In the genomic region with DNA sequence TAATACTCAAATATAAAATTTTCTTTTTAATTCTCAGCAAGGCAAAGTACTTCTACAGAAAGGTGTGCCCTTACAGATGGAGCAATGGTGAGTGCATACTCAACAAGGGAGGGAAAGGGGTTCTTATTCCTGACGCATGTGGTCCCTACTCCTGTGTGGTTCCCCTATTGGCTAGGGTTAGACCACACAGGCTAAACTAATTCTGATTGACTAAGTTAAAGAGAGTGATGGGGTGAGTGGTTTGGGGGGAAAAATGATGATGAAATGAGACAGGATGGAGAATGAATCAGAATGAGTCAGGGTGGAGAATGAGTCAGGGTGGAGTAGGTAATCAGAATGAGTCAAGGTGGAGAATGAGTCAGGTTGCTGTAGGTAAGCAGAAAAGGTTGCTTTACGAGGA, we compare ENCODE assay signal across 1 cellular context.
TF ChIP-seq lines count a peak whose summit lies in the region.

No MANE protein-coding gene starts in this region.

TF ChIP-seq in K562, 482 proteins besides CTCF, POLR2A, EP300 and RAD21 (continued from another document and continues in another):
- TF ChIP-seq, protein P1, sequence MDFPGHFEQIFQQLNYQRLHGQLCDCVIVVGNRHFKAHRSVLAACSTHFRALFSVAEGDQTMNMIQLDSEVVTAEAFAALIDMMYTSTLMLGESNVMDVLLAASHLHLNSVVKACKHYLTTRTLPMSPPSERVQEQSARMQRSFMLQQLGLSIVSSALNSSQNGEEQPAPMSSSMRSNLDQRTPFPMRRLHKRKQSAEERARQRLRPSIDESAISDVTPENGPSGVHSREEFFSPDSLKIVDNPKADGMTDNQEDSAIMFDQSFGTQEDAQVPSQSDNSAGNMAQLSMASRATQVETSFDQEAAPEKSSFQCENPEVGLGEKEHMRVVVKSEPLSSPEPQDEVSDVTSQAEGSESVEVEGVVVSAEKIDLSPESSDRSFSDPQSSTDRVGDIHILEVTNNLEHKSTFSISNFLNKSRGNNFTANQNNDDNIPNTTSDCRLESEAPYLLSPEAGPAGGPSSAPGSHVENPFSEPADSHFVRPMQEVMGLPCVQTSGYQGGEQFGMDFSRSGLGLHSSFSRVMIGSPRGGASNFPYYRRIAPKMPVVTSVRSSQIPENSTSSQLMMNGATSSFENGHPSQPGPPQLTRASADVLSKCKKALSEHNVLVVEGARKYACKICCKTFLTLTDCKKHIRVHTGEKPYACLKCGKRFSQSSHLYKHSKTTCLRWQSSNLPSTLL (IDR thresholded peaks at IDR 0.05), result no peak
- TF ChIP-seq TAF1 (IDR thresholded peaks at IDR 0.05; ENCODE audit: control insufficient read depth, extremely low read depth, insufficient read depth, low read length, severe bottlenecking), result no peak
- TF ChIP-seq SRSF3 (IDR thresholded peaks at IDR 0.05; ENCODE audit: insufficient read depth, low read length), result no peak
- TF ChIP-seq RBM34 (IDR thresholded peaks at IDR 0.05; ENCODE audit: borderline replicate concordance, insufficient read depth, low read length), result no peak
- TF ChIP-seq BACH1 (tag; IDR thresholded peaks at IDR 0.05), result no peak
- no peak for TF ChIP-seq ZFP30 (CRISPR knock-in tag; IDR thresholded peaks at IDR 0.05; ENCODE audit: borderline replicate concordance)
- no peak for TF ChIP-seq ZNF551 (CRISPR knock-in tag; IDR thresholded peaks at IDR 0.05)
- TF ChIP-seq HMG20A (CRISPR knock-in tag; conservative IDR thresholded peaks at IDR 0.05), result no peak
- TF ChIP-seq YBX1 (IDR thresholded peaks at IDR 0.05), result no peak
- TF ChIP-seq ZNF644 (tag; IDR thresholded peaks at IDR 0.05; ENCODE audit: low read depth), result no peak
- no peak for TF ChIP-seq LCOR (CRISPR knock-in tag; IDR thresholded peaks at IDR 0.05)
- no peak for TF ChIP-seq DMBX1 (CRISPR knock-in tag; IDR thresholded peaks at IDR 0.05; ENCODE audit: borderline replicate concordance)
- no peak for TF ChIP-seq STAT5B (CRISPR knock-in tag; IDR thresholded peaks at IDR 0.05)
- no peak for TF ChIP-seq BDP1 (IDR thresholded peaks at IDR 0.05; ENCODE audit: insufficient read depth, insufficient read length)
- TF ChIP-seq XRCC5 (IDR thresholded peaks at IDR 0.05; ENCODE audit: low read depth, low read length), result no peak
- TF ChIP-seq NUFIP1 (IDR thresholded peaks at IDR 0.05; ENCODE audit: partially characterized antibody), result no peak
- no peak for TF ChIP-seq ZNF696 (CRISPR knock-in tag; conservative IDR thresholded peaks at IDR 0.05)
- no peak for TF ChIP-seq PHF8 (IDR thresholded peaks at IDR 0.05; ENCODE audit: borderline replicate concordance, low read length)
- TF ChIP-seq ZNF354B (CRISPR knock-in tag; IDR thresholded peaks at IDR 0.05), result no peak
- TF ChIP-seq, protein P2, sequence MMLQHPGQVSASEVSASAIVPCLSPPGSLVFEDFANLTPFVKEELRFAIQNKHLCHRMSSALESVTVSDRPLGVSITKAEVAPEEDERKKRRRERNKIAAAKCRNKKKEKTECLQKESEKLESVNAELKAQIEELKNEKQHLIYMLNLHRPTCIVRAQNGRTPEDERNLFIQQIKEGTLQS (IDR thresholded peaks at IDR 0.05), result peak; percentile 98
- TF ChIP-seq, protein P2 (CRISPR knock-in tag; conservative IDR thresholded peaks at IDR 0.05), result no peak
- no peak for TF ChIP-seq ZNF175 (CRISPR knock-in tag; IDR thresholded peaks at IDR 0.05; ENCODE audit: low read depth)
- TF ChIP-seq, protein P3, sequence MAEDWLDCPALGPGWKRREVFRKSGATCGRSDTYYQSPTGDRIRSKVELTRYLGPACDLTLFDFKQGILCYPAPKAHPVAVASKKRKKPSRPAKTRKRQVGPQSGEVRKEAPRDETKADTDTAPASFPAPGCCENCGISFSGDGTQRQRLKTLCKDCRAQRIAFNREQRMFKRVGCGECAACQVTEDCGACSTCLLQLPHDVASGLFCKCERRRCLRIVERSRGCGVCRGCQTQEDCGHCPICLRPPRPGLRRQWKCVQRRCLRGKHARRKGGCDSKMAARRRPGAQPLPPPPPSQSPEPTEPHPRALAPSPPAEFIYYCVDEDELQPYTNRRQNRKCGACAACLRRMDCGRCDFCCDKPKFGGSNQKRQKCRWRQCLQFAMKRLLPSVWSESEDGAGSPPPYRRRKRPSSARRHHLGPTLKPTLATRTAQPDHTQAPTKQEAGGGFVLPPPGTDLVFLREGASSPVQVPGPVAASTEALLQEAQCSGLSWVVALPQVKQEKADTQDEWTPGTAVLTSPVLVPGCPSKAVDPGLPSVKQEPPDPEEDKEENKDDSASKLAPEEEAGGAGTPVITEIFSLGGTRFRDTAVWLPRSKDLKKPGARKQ (CRISPR knock-in tag; IDR thresholded peaks at IDR 0.05), result no peak
- TF ChIP-seq, protein P4, sequence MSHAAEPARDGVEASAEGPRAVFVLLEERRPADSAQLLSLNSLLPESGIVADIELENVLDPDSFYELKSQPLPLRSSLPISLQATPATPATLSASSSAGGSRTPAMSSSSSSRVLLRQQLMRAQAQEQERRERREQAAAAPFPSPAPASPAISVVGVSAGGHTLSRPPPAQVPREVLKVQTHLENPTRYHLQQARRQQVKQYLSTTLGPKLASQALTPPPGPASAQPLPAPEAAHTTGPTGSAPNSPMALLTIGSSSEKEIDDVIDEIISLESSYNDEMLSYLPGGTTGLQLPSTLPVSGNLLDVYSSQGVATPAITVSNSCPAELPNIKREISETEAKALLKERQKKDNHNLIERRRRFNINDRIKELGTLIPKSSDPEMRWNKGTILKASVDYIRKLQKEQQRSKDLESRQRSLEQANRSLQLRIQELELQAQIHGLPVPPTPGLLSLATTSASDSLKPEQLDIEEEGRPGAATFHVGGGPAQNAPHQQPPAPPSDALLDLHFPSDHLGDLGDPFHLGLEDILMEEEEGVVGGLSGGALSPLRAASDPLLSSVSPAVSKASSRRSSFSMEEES (CRISPR knock-in tag; IDR thresholded peaks at IDR 0.05), result no peak
- TF ChIP-seq ZFPM2 (CRISPR knock-in tag; IDR thresholded peaks at IDR 0.05), result no peak
- no peak for TF ChIP-seq PRMT5 (CRISPR knock-in tag; IDR thresholded peaks at IDR 0.05)
- TF ChIP-seq, protein P5, sequence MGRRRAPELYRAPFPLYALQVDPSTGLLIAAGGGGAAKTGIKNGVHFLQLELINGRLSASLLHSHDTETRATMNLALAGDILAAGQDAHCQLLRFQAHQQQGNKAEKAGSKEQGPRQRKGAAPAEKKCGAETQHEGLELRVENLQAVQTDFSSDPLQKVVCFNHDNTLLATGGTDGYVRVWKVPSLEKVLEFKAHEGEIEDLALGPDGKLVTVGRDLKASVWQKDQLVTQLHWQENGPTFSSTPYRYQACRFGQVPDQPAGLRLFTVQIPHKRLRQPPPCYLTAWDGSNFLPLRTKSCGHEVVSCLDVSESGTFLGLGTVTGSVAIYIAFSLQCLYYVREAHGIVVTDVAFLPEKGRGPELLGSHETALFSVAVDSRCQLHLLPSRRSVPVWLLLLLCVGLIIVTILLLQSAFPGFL (CRISPR knock-in tag; IDR thresholded peaks at IDR 0.05), result no peak
- no peak for TF ChIP-seq ZNF780A (CRISPR knock-in tag; IDR thresholded peaks at IDR 0.05)
- TF ChIP-seq HDAC1 (IDR thresholded peaks at IDR 0.05), result no peak
- TF ChIP-seq ZNF384 (IDR thresholded peaks at IDR 0.05; ENCODE audit: low read depth, low read length), result no peak
- peak; percentile 39; the same call in 1 of the 2 replicates for TF ChIP-seq XRCC3 (IDR thresholded peaks at IDR 0.05)
- TF ChIP-seq, protein P6, sequence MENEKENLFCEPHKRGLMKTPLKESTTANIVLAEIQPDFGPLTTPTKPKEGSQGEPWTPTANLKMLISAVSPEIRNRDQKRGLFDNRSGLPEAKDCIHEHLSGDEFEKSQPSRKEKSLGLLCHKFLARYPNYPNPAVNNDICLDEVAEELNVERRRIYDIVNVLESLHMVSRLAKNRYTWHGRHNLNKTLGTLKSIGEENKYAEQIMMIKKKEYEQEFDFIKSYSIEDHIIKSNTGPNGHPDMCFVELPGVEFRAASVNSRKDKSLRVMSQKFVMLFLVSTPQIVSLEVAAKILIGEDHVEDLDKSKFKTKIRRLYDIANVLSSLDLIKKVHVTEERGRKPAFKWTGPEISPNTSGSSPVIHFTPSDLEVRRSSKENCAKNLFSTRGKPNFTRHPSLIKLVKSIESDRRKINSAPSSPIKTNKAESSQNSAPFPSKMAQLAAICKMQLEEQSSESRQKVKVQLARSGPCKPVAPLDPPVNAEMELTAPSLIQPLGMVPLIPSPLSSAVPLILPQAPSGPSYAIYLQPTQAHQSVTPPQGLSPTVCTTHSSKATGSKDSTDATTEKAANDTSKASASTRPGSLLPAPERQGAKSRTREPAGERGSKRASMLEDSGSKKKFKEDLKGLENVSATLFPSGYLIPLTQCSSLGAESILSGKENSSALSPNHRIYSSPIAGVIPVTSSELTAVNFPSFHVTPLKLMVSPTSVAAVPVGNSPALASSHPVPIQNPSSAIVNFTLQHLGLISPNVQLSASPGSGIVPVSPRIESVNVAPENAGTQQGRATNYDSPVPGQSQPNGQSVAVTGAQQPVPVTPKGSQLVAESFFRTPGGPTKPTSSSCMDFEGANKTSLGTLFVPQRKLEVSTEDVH (IDR thresholded peaks at IDR 0.05; ENCODE audit: low read depth, partially characterized antibody), result no peak
- TF ChIP-seq, protein P7, sequence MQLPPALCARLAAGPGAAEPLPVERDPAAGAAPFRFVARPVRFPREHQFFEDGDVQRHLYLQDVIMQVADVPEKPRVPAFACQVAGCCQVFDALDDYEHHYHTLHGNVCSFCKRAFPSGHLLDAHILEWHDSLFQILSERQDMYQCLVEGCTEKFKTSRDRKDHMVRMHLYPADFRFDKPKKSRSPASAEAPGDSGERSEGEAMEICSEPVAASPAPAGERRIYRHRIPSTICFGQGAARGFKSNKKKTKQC (CRISPR knock-in tag; IDR thresholded peaks at IDR 0.05), result no peak
- TF ChIP-seq, protein P8, sequence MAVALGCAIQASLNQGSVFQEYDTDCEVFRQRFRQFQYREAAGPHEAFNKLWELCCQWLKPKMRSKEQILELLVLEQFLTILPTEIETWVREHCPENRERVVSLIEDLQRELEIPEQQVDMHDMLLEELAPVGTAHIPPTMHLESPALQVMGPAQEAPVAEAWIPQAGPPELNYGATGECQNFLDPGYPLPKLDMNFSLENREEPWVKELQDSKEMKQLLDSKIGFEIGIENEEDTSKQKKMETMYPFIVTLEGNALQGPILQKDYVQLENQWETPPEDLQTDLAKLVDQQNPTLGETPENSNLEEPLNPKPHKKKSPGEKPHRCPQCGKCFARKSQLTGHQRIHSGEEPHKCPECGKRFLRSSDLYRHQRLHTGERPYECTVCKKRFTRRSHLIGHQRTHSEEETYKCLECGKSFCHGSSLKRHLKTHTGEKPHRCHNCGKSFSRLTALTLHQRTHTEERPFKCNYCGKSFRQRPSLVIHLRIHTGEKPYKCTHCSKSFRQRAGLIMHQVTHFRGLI (CRISPR knock-in tag; IDR thresholded peaks at IDR 0.05), result no peak
- TF ChIP-seq SMAD4 (CRISPR knock-in tag; conservative IDR thresholded peaks at IDR 0.05), result no peak
- no peak for TF ChIP-seq HNRNPK (IDR thresholded peaks at IDR 0.05; ENCODE audit: low read depth, low read length, poor library complexity, severe bottlenecking)
- TF ChIP-seq ZFX (CRISPR knock-in tag; IDR thresholded peaks at IDR 0.05), result no peak
- TF ChIP-seq NFIX (CRISPR knock-in tag; IDR thresholded peaks at IDR 0.05; ENCODE audit: low read depth), result no peak
- no peak for TF ChIP-seq ZBTB17 (CRISPR knock-in tag; IDR thresholded peaks at IDR 0.05)
- TF ChIP-seq, protein P9, sequence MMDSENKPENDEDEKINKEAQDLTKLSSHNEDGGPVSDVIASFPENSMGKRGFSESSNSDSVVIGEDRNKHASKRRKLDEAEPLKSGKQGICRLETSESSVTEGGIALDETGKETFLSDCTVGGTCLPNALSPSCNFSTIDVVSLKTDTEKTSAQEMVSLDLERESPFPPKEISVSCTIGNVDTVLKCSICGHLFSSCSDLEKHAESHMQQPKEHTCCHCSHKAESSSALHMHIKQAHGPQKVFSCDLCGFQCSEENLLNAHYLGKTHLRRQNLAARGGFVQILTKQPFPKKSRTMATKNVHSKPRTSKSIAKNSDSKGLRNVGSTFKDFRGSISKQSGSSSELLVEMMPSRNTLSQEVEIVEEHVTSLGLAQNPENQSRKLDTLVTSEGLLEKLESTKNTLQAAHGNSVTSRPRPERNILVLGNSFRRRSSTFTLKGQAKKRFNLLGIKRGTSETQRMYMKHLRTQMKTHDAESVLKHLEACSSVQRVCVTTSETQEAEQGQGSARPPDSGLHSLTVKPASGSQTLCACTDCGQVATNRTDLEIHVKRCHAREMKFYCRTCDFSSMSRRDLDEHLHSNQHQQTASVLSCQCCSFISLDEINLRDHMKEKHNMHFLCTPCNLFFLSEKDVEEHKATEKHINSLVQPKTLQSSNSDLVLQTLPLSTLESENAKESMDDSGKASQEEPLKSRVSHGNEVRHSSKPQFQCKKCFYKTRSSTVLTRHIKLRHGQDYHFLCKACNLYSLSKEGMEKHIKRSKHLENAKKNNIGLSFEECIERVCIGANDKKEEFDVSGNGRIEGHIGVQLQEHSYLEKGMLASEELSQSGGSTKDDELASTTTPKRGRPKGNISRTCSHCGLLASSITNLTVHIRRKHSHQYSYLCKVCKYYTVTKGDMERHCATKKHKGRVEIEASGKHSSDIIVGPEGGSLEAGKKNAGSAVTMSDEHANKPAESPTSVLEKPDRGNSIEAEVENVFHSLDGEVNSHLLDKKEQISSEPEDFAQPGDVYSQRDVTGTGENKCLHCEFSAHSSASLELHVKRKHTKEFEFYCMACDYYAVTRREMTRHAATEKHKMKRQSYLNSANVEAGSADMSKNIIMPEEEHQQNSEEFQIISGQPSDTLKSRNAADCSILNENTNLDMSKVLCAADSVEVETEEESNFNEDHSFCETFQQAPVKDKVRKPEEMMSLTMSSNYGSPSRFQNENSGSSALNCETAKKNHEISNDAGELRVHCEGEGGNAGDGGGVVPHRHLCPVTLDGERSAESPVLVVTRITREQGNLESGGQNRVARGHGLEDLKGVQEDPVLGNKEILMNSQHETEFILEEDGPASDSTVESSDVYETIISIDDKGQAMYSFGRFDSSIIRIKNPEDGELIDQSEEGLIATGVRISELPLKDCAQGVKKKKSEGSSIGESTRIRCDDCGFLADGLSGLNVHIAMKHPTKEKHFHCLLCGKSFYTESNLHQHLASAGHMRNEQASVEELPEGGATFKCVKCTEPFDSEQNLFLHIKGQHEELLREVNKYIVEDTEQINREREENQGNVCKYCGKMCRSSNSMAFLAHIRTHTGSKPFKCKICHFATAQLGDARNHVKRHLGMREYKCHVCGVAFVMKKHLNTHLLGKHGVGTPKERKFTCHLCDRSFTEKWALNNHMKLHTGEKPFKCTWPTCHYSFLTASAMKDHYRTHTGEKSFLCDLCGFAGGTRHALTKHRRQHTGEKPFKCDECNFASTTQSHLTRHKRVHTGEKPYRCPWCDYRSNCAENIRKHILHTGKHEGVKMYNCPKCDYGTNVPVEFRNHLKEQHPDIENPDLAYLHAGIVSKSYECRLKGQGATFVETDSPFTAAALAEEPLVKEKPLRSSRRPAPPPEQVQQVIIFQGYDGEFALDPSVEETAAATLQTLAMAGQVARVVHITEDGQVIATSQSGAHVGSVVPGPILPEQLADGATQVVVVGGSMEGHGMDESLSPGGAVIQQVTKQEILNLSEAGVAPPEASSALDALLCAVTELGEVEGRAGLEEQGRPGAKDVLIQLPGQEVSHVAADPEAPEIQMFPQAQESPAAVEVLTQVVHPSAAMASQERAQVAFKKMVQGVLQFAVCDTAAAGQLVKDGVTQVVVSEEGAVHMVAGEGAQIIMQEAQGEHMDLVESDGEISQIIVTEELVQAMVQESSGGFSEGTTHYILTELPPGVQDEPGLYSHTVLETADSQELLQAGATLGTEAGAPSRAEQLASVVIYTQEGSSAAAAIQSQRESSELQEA (IDR thresholded peaks at IDR 0.05; ENCODE audit: low read depth), result no peak
- TF ChIP-seq KDM4B (IDR thresholded peaks at IDR 0.05; ENCODE audit: borderline replicate concordance in 2 of 2, low read depth in 1 of 2), result no peak
- no peak for TF ChIP-seq POLR3G (IDR thresholded peaks at IDR 0.05; ENCODE audit: extremely low read depth, insufficient read length, insufficient replicate concordance)
